In genomic region chr17:79990051-79990592, GRCh38 we compare ENCODE assay signal across 1 cellular context.
TF ChIP-seq lines count a peak whose summit lies in the region.

No MANE protein-coding gene starts in this region.

TF ChIP-seq in HepG2, 621 proteins besides CTCF, POLR2A, EP300 and RAD21 (continued from another document):
- TF ChIP-seq ZNF275 (CRISPR knock-in tag; IDR thresholded peaks at IDR 0.05; ENCODE audit: borderline replicate concordance) = 0 out of 2 replicates have a peak, but pooled peaks have one; percentile 64
- no peak for TF ChIP-seq RORA (CRISPR knock-in tag; IDR thresholded peaks at IDR 0.05)
- TF ChIP-seq FOSL1 (CRISPR knock-in tag; IDR thresholded peaks at IDR 0.05; ENCODE audit: borderline replicate concordance) = no peak
- TF ChIP-seq ZNF563 (CRISPR knock-in tag; IDR thresholded peaks at IDR 0.05) = no peak
- TF ChIP-seq NFATC3 (CRISPR knock-in tag; IDR thresholded peaks at IDR 0.05) = no peak
- peak; percentile 84 for TF ChIP-seq SKI (IDR thresholded peaks at IDR 0.05; ENCODE audit: partially characterized antibody)
- TF ChIP-seq DMAP1 (CRISPR knock-in tag; IDR thresholded peaks at IDR 0.05) = no peak
- TF ChIP-seq NONO (IDR thresholded peaks at IDR 0.05) = no peak
- TF ChIP-seq NONO (CRISPR knock-in tag; conservative IDR thresholded peaks at IDR 0.05) = no peak
- peak; percentile 50; the same call in 1 of the 2 replicates for TF ChIP-seq RERE (CRISPR knock-in tag; IDR thresholded peaks at IDR 0.05; ENCODE audit: low read depth)
- TF ChIP-seq PAWR (CRISPR knock-in tag; IDR thresholded peaks at IDR 0.05; ENCODE audit: borderline replicate concordance) = no peak
- TF ChIP-seq ZNF550 (CRISPR knock-in tag; IDR thresholded peaks at IDR 0.05; ENCODE audit: borderline replicate concordance) = no peak
- TF ChIP-seq KLF15 (CRISPR knock-in tag; IDR thresholded peaks at IDR 0.05; ENCODE audit: borderline replicate concordance) = no peak
- no peak; the same call in 1 of the 2 replicates for TF ChIP-seq ZBTB39 (CRISPR knock-in tag; IDR thresholded peaks at IDR 0.05)
- no peak for TF ChIP-seq ZNF547 (CRISPR knock-in tag; IDR thresholded peaks at IDR 0.05)
- no peak for TF ChIP-seq MATR3 (CRISPR knock-in tag; IDR thresholded peaks at IDR 0.05)
- TF ChIP-seq ZNF546 (CRISPR knock-in tag; conservative IDR thresholded peaks at IDR 0.05) = no peak
- TF ChIP-seq FOXK2 (IDR thresholded peaks at IDR 0.05) = no peak
- TF ChIP-seq ZNF484 (CRISPR knock-in tag; IDR thresholded peaks at IDR 0.05; ENCODE audit: borderline replicate concordance, low read depth) = no peak
- TF ChIP-seq ZMAT3 (CRISPR knock-in tag; conservative IDR thresholded peaks at IDR 0.05) = no peak; the same call in 1 of the 2 replicates
- peak; percentile 82 for TF ChIP-seq KDM3A (CRISPR knock-in tag; IDR thresholded peaks at IDR 0.05; ENCODE audit: low read depth)
- peak; percentile 64 for TF ChIP-seq TFDP2 (CRISPR knock-in tag; IDR thresholded peaks at IDR 0.05)
- TF ChIP-seq BATF2 (CRISPR knock-in tag; IDR thresholded peaks at IDR 0.05) = no peak
- TF ChIP-seq PRDM15 (CRISPR knock-in tag; IDR thresholded peaks at IDR 0.05) = no peak
- TF ChIP-seq SETDB1 (CRISPR knock-in tag; IDR thresholded peaks at IDR 0.05; ENCODE audit: borderline replicate concordance) = no peak
- peak; percentile 81; the same call in 1 of the 2 replicates for TF ChIP-seq REL (CRISPR knock-in tag; conservative IDR thresholded peaks at IDR 0.05)
- peak; percentile 89 for TF ChIP-seq TFE3 (CRISPR knock-in tag; IDR thresholded peaks at IDR 0.05)
- peak; percentile 80; the same call in 1 of the 2 replicates for TF ChIP-seq ARID4A (CRISPR knock-in tag; IDR thresholded peaks at IDR 0.05; ENCODE audit: borderline replicate concordance)
- TF ChIP-seq ZNF383 (CRISPR knock-in tag; IDR thresholded peaks at IDR 0.05; ENCODE audit: borderline replicate concordance) = no peak
- TF ChIP-seq NR2F1 (CRISPR knock-in tag; IDR thresholded peaks at IDR 0.05) = no peak
- no peak for TF ChIP-seq ZFAT (CRISPR knock-in tag; conservative IDR thresholded peaks at IDR 0.05)
- TF ChIP-seq ZNF12 (CRISPR knock-in tag; IDR thresholded peaks at IDR 0.05) = no peak
- TF ChIP-seq ZNF253 (CRISPR knock-in tag; IDR thresholded peaks at IDR 0.05; ENCODE audit: borderline replicate concordance) = no peak; the same call in 1 of the 2 replicates
- no peak; the same call in 1 of the 2 replicates for TF ChIP-seq ZNF766 (CRISPR knock-in tag; IDR thresholded peaks at IDR 0.05; ENCODE audit: borderline replicate concordance)
- TF ChIP-seq NBN (conservative IDR thresholded peaks at IDR 0.05) = no peak
- no peak for TF ChIP-seq ZNF577 (CRISPR knock-in tag; IDR thresholded peaks at IDR 0.05; ENCODE audit: borderline replicate concordance, low read depth)
- no peak for TF ChIP-seq SMYD3 (CRISPR knock-in tag; IDR thresholded peaks at IDR 0.05)
- no peak for TF ChIP-seq CBX2 (IDR thresholded peaks at IDR 0.05; ENCODE audit: low read depth, low read length)
- no peak for TF ChIP-seq CBX2 (CRISPR knock-in tag; IDR thresholded peaks at IDR 0.05; ENCODE audit: low read depth)
TF ChIP-seq in HepG2: peak in this region for 227.
